Comparison of ENCODE assay signal across 11 cellular contexts in genomic region chr6:70651326-70651905, GRCh38. TPM values are rescaled to one million over a fixed set of nuclear protein-coding genes. Genes with fewer than 3 reads are reported as not detected.
DNase-seq lines count a peak whose midpoint lies in the region; ATAC-seq and TF ChIP-seq lines count a peak whose summit lies in the region.
"Had no signal": no experiment of that assay in that cellular context is flagged by ENCODE, and none has a peak within 500 bp of the region (broad histone marks: within the 10 kb centered on the region; RNA-seq: fewer than 3 reads in every experiment).

No MANE protein-coding gene starts in this region.

- intact Hi-C loops in cardiac septum (cut with DNase I), result no loop called here

- peak; percentile 36 for DNase-seq in activated gamma-delta T cell treated with Interleukin-2 at 50 U/mL for 16 hours
- no peak for DNase-seq in activated gamma-delta T cell (lab: John Stamatoyannopoulos, UW)
- peak; percentile 50 for DNase-seq in M059J (ENCODE audit: low read depth)
- DNase-seq in stimulated activated naive CD8-positive, alpha-beta T cell treated with anti-CD3 and anti-CD28 coated beads, Interleukin-15, amount 100 ng/mL, for 72 hours, result peak; percentile 42 to 72
- DNase-seq in ureter (ENCODE audit: low spot score), result no peak
- no peak for DNase-seq in cardiac septum (ENCODE audit: low spot score)
- DNase-seq: ACHN; natural killer cell; stimulated activated naive B cell treated with anti-CD40 and anti-IgM and Interleukin-4, amounts not matched to agents 10 μg/mL and 1 μg/mL and 100 μg/mL, for 72 hours had no signal

- TF ChIP-seq EP300 in gastroesophageal sphincter (IDR thresholded peaks at IDR 0.05), result no peak

- H3K9me3 ChIP-seq in gastroesophageal sphincter, result no peaks in the 10 kb centered on the region

- H3K27me3 Mint-ChIP-seq in activated T-helper 17 cell treated with anti-CD3 and anti-CD28 coated beads, Interleukin-2, amount 50 U/mL, for 72 hours, result no peaks in the 10 kb centered on the region
- no peaks in the 10 kb centered on the region for H3K27me3 Mint-ChIP-seq in stimulated activated naive CD8-positive, alpha-beta T cell treated with anti-CD3 and anti-CD28 coated beads, Interleukin-15, amount 100 ng/mL, for 72 hours

- H3K27me3 ChIP-seq in gastroesophageal sphincter, result no peaks in the 10 kb centered on the region

- TF ChIP-seq CTCF in gastroesophageal sphincter (IDR thresholded peaks at IDR 0.05), result no peak

- no peak for TF ChIP-seq POLR2A in gastroesophageal sphincter (IDR thresholded peaks at IDR 0.05)

- WGBS in gastroesophageal sphincter (ENCODE audit: low coverage in 1 of 2), 2 donors, result 73 to 84% methylated on average over 3 of the region's 3 CpGs

- peak; percentile 99 for ATAC-seq in activated T-helper 17 cell treated with anti-CD3 and anti-CD28 coated beads, Interleukin-2, amount 50 U/mL, for 72 hours (replicated peaks)
- ATAC-seq in stimulated activated naive CD8-positive, alpha-beta T cell treated with anti-CD3 and anti-CD28 coated beads, Interleukin-15, amount 100 ng/mL, for 72 hours, result peak; percentile 97
- ATAC-seq in gastroesophageal sphincter, result no peak

- peak overlapping the region; percentile 62 for H3K4me3 Mint-ChIP-seq in activated T-helper 17 cell treated with anti-CD3 and anti-CD28 coated beads, Interleukin-2, amount 50 U/mL, for 72 hours
- H3K4me3 Mint-ChIP-seq in stimulated activated naive CD8-positive, alpha-beta T cell treated with anti-CD3 and anti-CD28 coated beads, Interleukin-15, amount 100 ng/mL, for 72 hours, result peak overlapping the region; percentile 20 to 50
- H3K4me3 Mint-ChIP-seq: natural killer cell; stimulated activated naive B cell treated with anti-CD40 and anti-IgM and Interleukin-4, amounts not matched to agents 10 μg/mL and 1 μg/mL and 100 μg/mL, for 72 hours had no signal

- H3K4me1 Mint-ChIP-seq in activated T-helper 17 cell treated with anti-CD3 and anti-CD28 coated beads, Interleukin-2, amount 50 U/mL, for 72 hours, result peaks cover 22% of the 10 kb centered on the region
- peaks cover 29% of the 10 kb centered on the region for H3K4me1 Mint-ChIP-seq in stimulated activated naive CD8-positive, alpha-beta T cell treated with anti-CD3 and anti-CD28 coated beads, Interleukin-15, amount 100 ng/mL, for 72 hours

- no peaks in the 10 kb centered on the region for H3K9me3 Mint-ChIP-seq in activated T-helper 17 cell treated with anti-CD3 and anti-CD28 coated beads, Interleukin-2, amount 50 U/mL, for 72 hours
- H3K9me3 Mint-ChIP-seq in stimulated activated naive CD8-positive, alpha-beta T cell treated with anti-CD3 and anti-CD28 coated beads, Interleukin-15, amount 100 ng/mL, for 72 hours, result no peaks in the 10 kb centered on the region
- H3K9me3 Mint-ChIP-seq: natural killer cell; stimulated activated naive B cell treated with anti-CD40 and anti-IgM and Interleukin-4, amounts not matched to agents 10 μg/mL and 1 μg/mL and 100 μg/mL, for 72 hours had no signal

- H3K36me3 Mint-ChIP-seq in activated T-helper 17 cell treated with anti-CD3 and anti-CD28 coated beads, Interleukin-2, amount 50 U/mL, for 72 hours (ENCODE audit: low read depth), result no peaks in the 10 kb centered on the region
- H3K36me3 Mint-ChIP-seq: natural killer cell; stimulated activated naive B cell treated with anti-CD40 and anti-IgM and Interleukin-4, amounts not matched to agents 10 μg/mL and 1 μg/mL and 100 μg/mL, for 72 hours had no signal

- H3K36me3 ChIP-seq in gastroesophageal sphincter, result no peaks in the 10 kb centered on the region

- peaks cover 0 to 4% (median 0%) of the 10 kb centered on the region in 3 donors for H3K4me1 ChIP-seq in gastroesophageal sphincter

- peak overlapping the region; percentile 70 for H3K27ac Mint-ChIP-seq in activated T-helper 17 cell treated with anti-CD3 and anti-CD28 coated beads, Interleukin-2, amount 50 U/mL, for 72 hours
- H3K27ac Mint-ChIP-seq in stimulated activated naive CD8-positive, alpha-beta T cell treated with anti-CD3 and anti-CD28 coated beads, Interleukin-15, amount 100 ng/mL, for 72 hours, result no peak overlapping the region
- H3K27ac Mint-ChIP-seq: natural killer cell; stimulated activated naive B cell treated with anti-CD40 and anti-IgM and Interleukin-4, amounts not matched to agents 10 μg/mL and 1 μg/mL and 100 μg/mL, for 72 hours had no signal

- no peak overlapping the region for H3K4me3 ChIP-seq in gastroesophageal sphincter

- H3K27ac ChIP-seq in gastroesophageal sphincter, result no peak overlapping the region

RNA-seq across cellular contexts. Expression of gene SMAP1, which starts 16.3 kb away (rescaled TPM):
- total RNA-seq in M059J (2014; rRNA removed; shearing (Covaris generic)), result 34.6 and 41.1 TPM in 2 replicates
- total RNA-seq in activated T-helper 17 cell treated with anti-CD3 and anti-CD28 coated beads, Interleukin-2, amount 50 U/mL, for 72 hours, result 10 to 100 TPM; 24.0 to 39.5 TPM
- total RNA-seq in ureter (21.9 TPM), gastroesophageal sphincter (10 to 100 TPM; 24.1 to 35.5 (median 30.9) TPM), cardiac septum (32.5 TPM)

Comparison
In these comparisons a context has a peak if more than half of its experiments do, and no peak if none do; other contexts are left out.
1. DNase-seq: peak in activated gamma-delta T cell treated with Interleukin-2 at 50 U/mL for 16 hours (single experiment), M059J (single experiment) and stimulated activated naive CD8-positive, alpha-beta T cell treated with anti-CD3 and anti-CD28 coated beads, Interleukin-15, amount 100 ng/mL, for 72 hours (2 of 2); none in activated gamma-delta T cell (single experiment), ureter (single experiment) and cardiac septum (single experiment).